ENCODE assay signal across 9 cellular contexts in genomic region chr2:66576381-66577330, GRCh38.
DNase-seq lines count a peak whose midpoint lies in the region; ATAC-seq and TF ChIP-seq lines count a peak whose summit lies in the region.
"Had no signal": no experiment of that assay in that cellular context is flagged by ENCODE, and none has a peak within 500 bp of the region (broad histone marks: within the 10 kb centered on the region; RNA-seq: fewer than 3 reads in every experiment).

No MANE protein-coding gene starts in this region.

- no peaks in the 10 kb centered on the region for H3K36me3 ChIP-seq in brain microvascular endothelial cell (replicated peaks)
- H3K36me3 ChIP-seq in kidney epithelial cell (ENCODE audit: control insufficient read depth, insufficient read depth, low read length), result no peaks in the 10 kb centered on the region
- peaks cover 0 to 6% of the 10 kb centered on the region in 2 donors for H3K36me3 ChIP-seq in stomach smooth muscle (ENCODE audit: control insufficient read depth in 2 of 2, insufficient read depth in 2 of 2, low read length in 2 of 2)

- DNase-seq in HT-29 (ENCODE audit: low spot score) (peak; percentile 53), brain microvascular endothelial cell (no peak), kidney epithelial cell (ENCODE audit: low read depth) (no peak), NOMO-1 treated with DMSO at 0.1 percent for 48 hours (lab: John Stamatoyannopoulos, UW; ENCODE audit: unreplicated experiment) (no peak), T-helper 17 cell (no peak)

- in situ Hi-C loops in brain microvascular endothelial cell (cut with HindIII; ENCODE audit: low pct_ligation_motif_present, low sequenced_read_pairs), result no loop called here

- H3K9me3 ChIP-seq in stomach smooth muscle (ENCODE audit: control insufficient read depth in 2 of 2, low read length in 2 of 2) (no peaks in the 10 kb centered on the region), T-helper 17 cell (ENCODE audit: control insufficient read depth, low read length, poor library complexity, severe bottlenecking) (no peaks in the 10 kb centered on the region)

- H3K4me1 Mint-ChIP-seq in T-helper 17 cell, result peaks cover 8% of the 10 kb centered on the region

- H3K27ac ChIP-seq in brain microvascular endothelial cell (no peak overlapping the region), stomach smooth muscle (ENCODE audit: low read length) (peak overlapping the region; percentile 100)

- H3K4me1 ChIP-seq in stomach smooth muscle (ENCODE audit: control insufficient read depth, insufficient read depth, low read length), result peaks cover 30% of the 10 kb centered on the region

- no peak for ATAC-seq in GM21786 (IDR thresholded peaks at IDR 0.05; ENCODE audit: unreplicated experiment)
- no peak for ATAC-seq in T-helper 17 cell
- no peak for ATAC-seq in GM18502 (IDR thresholded peaks at IDR 0.05; ENCODE audit: poor library complexity, unreplicated experiment)

- H3K27me3 ChIP-seq in brain microvascular endothelial cell (replicated peaks), result peaks cover 49% of the 10 kb centered on the region
- H3K27me3 ChIP-seq in kidney epithelial cell (ENCODE audit: control insufficient read depth, insufficient read depth, low read length), result peaks cover 44% of the 10 kb centered on the region
- no peaks in the 10 kb centered on the region for H3K27me3 ChIP-seq in stomach smooth muscle (ENCODE audit: control insufficient read depth in 1 of 2, insufficient read depth in 2 of 2, low read length in 2 of 2)

- peak overlapping the region; percentile 43 for H3K4me3 ChIP-seq in brain microvascular endothelial cell (ENCODE audit: low read depth, low read length)
- H3K4me3 ChIP-seq in kidney epithelial cell (ENCODE audit: low read depth, low read length), result peak overlapping the region; percentile 37
- H3K4me3 ChIP-seq in stomach smooth muscle (ENCODE audit: low read length in 2 of 2), result peak overlapping the region; percentile 72 to 84

- H3K36me3 Mint-ChIP-seq in T-helper 17 cell (ENCODE audit: low read depth), result no peaks in the 10 kb centered on the region

- H3K27ac Mint-ChIP-seq in T-helper 17 cell, result no peak overlapping the region
- H3K27ac Mint-ChIP-seq: natural killer cell treated with Interleukin-12 subunit alpha and Interleukin-12 subunit beta and Interleukin-15 and Interleukin-18, amount 100 ng/mL, for 72 hours had no signal

- H3K4me3 Mint-ChIP-seq in T-helper 17 cell, result no peak overlapping the region
- H3K4me3 Mint-ChIP-seq: natural killer cell treated with Interleukin-12 subunit alpha and Interleukin-12 subunit beta and Interleukin-15 and Interleukin-18, amount 100 ng/mL, for 72 hours had no signal

- peak overlapping the region; percentile 83 to 94 for H3K9ac ChIP-seq in stomach smooth muscle (ENCODE audit: low read length in 2 of 2)

- no peak for TF ChIP-seq CTCF in brain microvascular endothelial cell (IDR thresholded peaks at IDR 0.05; ENCODE audit: low read depth, low read length, missing control alignments)
- TF ChIP-seq CTCF in kidney epithelial cell (IDR thresholded peaks at IDR 0.05; ENCODE audit: insufficient read depth, low read length, poor library complexity, severe bottlenecking), result no peak

- peaks cover 61% of the 10 kb centered on the region for H3K27me3 Mint-ChIP-seq in T-helper 17 cell
